ENCODE assay signal across 8 cellular contexts in the genomic region with DNA sequence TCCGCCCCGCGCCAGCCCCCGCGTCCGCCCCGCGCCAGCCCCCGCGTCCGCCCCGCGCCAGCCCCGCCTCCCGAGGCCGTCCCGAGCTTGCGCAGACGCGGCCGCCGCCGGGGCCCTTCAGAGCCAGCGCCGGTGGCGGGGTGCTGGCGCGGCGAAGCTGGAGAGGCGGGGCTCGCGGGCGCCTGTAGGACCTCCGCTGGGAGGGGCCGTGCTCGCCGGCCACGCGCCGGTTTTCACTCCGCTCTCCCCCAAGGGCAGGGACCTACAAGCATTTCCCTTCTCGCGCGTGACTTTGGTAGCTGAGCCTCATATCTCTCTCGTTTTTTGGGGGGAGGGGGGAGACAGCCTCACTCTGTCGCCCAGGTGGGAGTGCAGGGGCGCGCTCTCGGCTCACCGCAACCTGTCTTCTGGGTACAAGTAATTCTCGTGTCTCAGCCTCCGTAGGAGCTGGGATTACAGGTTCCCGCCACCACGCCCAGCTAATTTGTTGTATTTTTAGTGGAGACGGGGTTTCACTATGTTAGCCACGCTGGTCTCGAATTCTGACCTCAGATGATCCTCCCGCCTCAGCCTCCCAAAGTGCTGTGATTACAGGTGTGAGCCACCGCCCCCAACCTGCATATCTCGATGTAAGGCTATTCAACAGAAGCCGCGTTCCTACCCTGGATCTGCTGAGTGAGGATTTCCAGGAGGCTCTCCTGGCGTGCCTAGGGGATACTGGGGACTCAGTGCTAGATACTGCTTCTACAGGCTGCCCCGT. TPM values are rescaled to one million over a fixed set of nuclear protein-coding genes. Genes with fewer than 3 reads are reported as not detected.
DNase-seq lines count a peak whose midpoint lies in the region; ATAC-seq and TF ChIP-seq lines count a peak whose summit lies in the region.

A gene (minus strand): TSS at position 159 of the 760 bp plus-strand sequence. CDS start 6,595 bp downstream, outside the sequence.

- ATAC-seq in GM19372 (IDR thresholded peaks at IDR 0.05; ENCODE audit: low read depth, unreplicated experiment) (peak; percentile 91), HG03460 (IDR thresholded peaks at IDR 0.05; ENCODE audit: unreplicated experiment) (peak; percentile 88), mucosa of descending colon (peak; percentile 89)

- no peak for TF ChIP-seq CTCF in mucosa of descending colon (IDR thresholded peaks at IDR 0.05)

- peaks cover 7% of the 10 kb centered on the region for H3K27me3 ChIP-seq in NT2/D1 (ENCODE audit: insufficient read depth, insufficient read length)

- peak within 1 kb of the TSS; percentile 24 for H3K27ac ChIP-seq in epithelial cell of prostate

- DNase-seq in C1 segment of cervical spinal cord (lab: John Stamatoyannopoulos, UW) = peak in 13 of 14 donors; percentile 9 to 79 (median 47)
- no peak for DNase-seq in NT2/D1 (ENCODE audit: low read depth, low spot score)
- DNase-seq in activated T-cell treated with anti-CD3 and anti-CD28 coated beads for 24 hours (ENCODE audit: low read depth) = peak; percentile 67
- no peak for DNase-seq in epithelial cell of prostate (ENCODE audit: low read depth, low spot score)
- DNase-seq in mucosa of descending colon = peak; percentile 82 to 86 (median 85)
- DNase-seq in stimulated activated CD8-positive, alpha-beta memory T cell treated with anti-CD3 and anti-CD28 coated beads, Interleukin-2, amount 100 ng/mL, for 1 hour (ENCODE audit: low read depth in 2 of 2) = peak; percentile 48 to 56

- H3K4me3 ChIP-seq in NT2/D1 (ENCODE audit: insufficient read length, low read depth) (peak within 1 kb of the TSS; percentile 89), mucosa of descending colon (peak within 1 kb of the TSS; percentile 40)

- peak within 1 kb of the TSS; percentile 97 for H3K9ac ChIP-seq in NT2/D1 (ENCODE audit: insufficient read length, low read depth)

- intact Hi-C loops in mucosa of descending colon (cut with DNase I, micrococcal nuclease) = no loop called here

- H3K4me1 ChIP-seq in NT2/D1 (ENCODE audit: insufficient read depth, insufficient read length) (peaks cover 9% of the 10 kb centered on the region), mucosa of descending colon (ENCODE audit: low read depth) (peaks cover 12% of the 10 kb centered on the region)

- H3K9me3 ChIP-seq in NT2/D1 (ENCODE audit: insufficient read depth, low read length) = peaks cover 30% of the 10 kb centered on the region
- peaks cover 9% of the 10 kb centered on the region for H3K9me3 ChIP-seq in mucosa of descending colon

- H3K36me3 ChIP-seq in NT2/D1 (ENCODE audit: insufficient read depth, insufficient read length, low read length) = peaks cover 40% of the 10 kb centered on the region
- no peaks in the 10 kb centered on the region for H3K36me3 ChIP-seq in mucosa of descending colon (ENCODE audit: low read depth)

RNA-seq across cellular contexts. Expression of the gene that starts here (rescaled TPM):
- 10 to 100 TPM; 12.3 to 28.0 (median 14.8) TPM for total RNA-seq in mucosa of descending colon

Comparison
In these comparisons a context has a peak if more than half of its experiments do, and no peak if none do; other contexts are left out.
1. DNase-seq: peak in C1 segment of cervical spinal cord (13 of 14), activated T-cell treated with anti-CD3 and anti-CD28 coated beads for 24 hours (single experiment), mucosa of descending colon (3 of 3) and stimulated activated CD8-positive, alpha-beta memory T cell treated with anti-CD3 and anti-CD28 coated beads, Interleukin-2, amount 100 ng/mL, for 1 hour (2 of 2); none in NT2/D1 (single experiment) and epithelial cell of prostate (single experiment).
2. Peak in every context shown above with its lines, with median percentiles within 50 percentile points of each other: ATAC-seq.